In genomic region chr13:39684531-39685137, GRCh38 we compare ENCODE assay signal across 9 cellular contexts. TPM values are rescaled to one million over a fixed set of nuclear protein-coding genes. Genes with fewer than 3 reads are reported as not detected.
DNase-seq lines count a peak whose midpoint lies in the region; ATAC-seq and TF ChIP-seq lines count a peak whose summit lies in the region.
"Had no signal": no experiment of that assay in that cellular context is flagged by ENCODE, and none has a peak within 500 bp of the region (broad histone marks: within the 10 kb centered on the region; RNA-seq: fewer than 3 reads in every experiment).

No MANE protein-coding gene starts in this region.

- intact Hi-C loops in lower lobe of right lung (cut with DNase I) = no loop called here

- no peaks in the 10 kb centered on the region for H3K27me3 Mint-ChIP-seq in activated CD4-positive, alpha-beta T cell treated with anti-CD3 and anti-CD28 coated beads, Interleukin-2, amount 10 ng/mL, durations not matched to agents 7 days and 5 days
- no peaks in the 10 kb centered on the region for H3K27me3 Mint-ChIP-seq in activated T-cell treated with anti-CD3 and anti-CD28 coated beads, Interleukin-2, amount 50 U/mL, for 72 hours (ENCODE audit: low read depth)

- no peaks in the 10 kb centered on the region for H3K4me1 ChIP-seq in lower lobe of right lung

- CTCF ChIA-PET in activated CD4-positive, alpha-beta T cell treated with anti-CD3 and anti-CD28 coated beads, Interleukin-2, amount 10 ng/mL, durations not matched to agents 7 days and 5 days (lab: Charles Lee) = interaction anchor here (0.6 kb wide), 1 partner anchor 552 kb away, joined by 5 read pairs; no protein-coding TSS in a partner anchor

- H3K27ac ChIP-seq in lower lobe of right lung = no peak overlapping the region

- H3K4me1 Mint-ChIP-seq in activated CD4-positive, alpha-beta T cell treated with anti-CD3 and anti-CD28 coated beads, Interleukin-2, amount 10 ng/mL, durations not matched to agents 7 days and 5 days = peaks cover 22% of the 10 kb centered on the region
- H3K4me1 Mint-ChIP-seq in activated T-cell treated with anti-CD3 and anti-CD28 coated beads, Interleukin-2, amount 50 U/mL, for 72 hours (ENCODE audit: low read depth) = peaks cover 26% of the 10 kb centered on the region

- no peak for TF ChIP-seq POLR2A in NB4 (IDR thresholded peaks at IDR 0.05; ENCODE audit: extremely low read depth, insufficient read length)

- ATAC-seq in lower lobe of right lung = peak in 1 of 2 donors; percentile 54
- ATAC-seq in activated T-cell treated with anti-CD3 and anti-CD28 coated beads, Interleukin-2, amount 50 U/mL, for 72 hours (replicated peaks in 1 of 2) = no peak

- POLR2A ChIA-PET in activated CD4-positive, alpha-beta T cell treated with anti-CD3 and anti-CD28 coated beads, Interleukin-2, amount 10 ng/mL, durations not matched to agents 7 days and 5 days (lab: Charles Lee) = no interaction called here

- H3K36me3 ChIP-seq in lower lobe of right lung = peaks cover 47% of the 10 kb centered on the region

- H3K4me3 ChIP-seq in NB4 (ENCODE audit: low read depth, low read length) = no peak overlapping the region
- H3K4me3 ChIP-seq in lower lobe of right lung = no peak overlapping the region
- H3K4me3 ChIP-seq: lung had no signal

- no peaks in the 10 kb centered on the region for H3K27me3 ChIP-seq in lower lobe of right lung (ENCODE audit: low read depth)

- H3K27ac Mint-ChIP-seq in activated CD4-positive, alpha-beta T cell treated with anti-CD3 and anti-CD28 coated beads, Interleukin-2, amount 10 ng/mL, durations not matched to agents 7 days and 5 days = no peak overlapping the region
- no peak overlapping the region for H3K27ac Mint-ChIP-seq in activated T-cell treated with anti-CD3 and anti-CD28 coated beads, Interleukin-2, amount 50 U/mL, for 72 hours

- peaks cover 20% of the 10 kb centered on the region for H3K36me3 Mint-ChIP-seq in activated CD4-positive, alpha-beta T cell treated with anti-CD3 and anti-CD28 coated beads, Interleukin-2, amount 10 ng/mL, durations not matched to agents 7 days and 5 days (ENCODE audit: low read depth)
- peaks cover 6 to 10% of the 10 kb centered on the region in 2 donors for H3K36me3 Mint-ChIP-seq in activated T-cell treated with anti-CD3 and anti-CD28 coated beads, Interleukin-2, amount 50 U/mL, for 72 hours (ENCODE audit: insufficient read depth in 2 of 2)

- no peaks in the 10 kb centered on the region for H3K9me3 Mint-ChIP-seq in activated CD4-positive, alpha-beta T cell treated with anti-CD3 and anti-CD28 coated beads, Interleukin-2, amount 10 ng/mL, durations not matched to agents 7 days and 5 days
- no peaks in the 10 kb centered on the region for H3K9me3 Mint-ChIP-seq in activated T-cell treated with anti-CD3 and anti-CD28 coated beads, Interleukin-2, amount 50 U/mL, for 72 hours

- no peaks in the 10 kb centered on the region for H3K9me3 ChIP-seq in lower lobe of right lung

- H3K4me3 Mint-ChIP-seq in activated CD4-positive, alpha-beta T cell treated with anti-CD3 and anti-CD28 coated beads, Interleukin-2, amount 10 ng/mL, durations not matched to agents 7 days and 5 days = no peak overlapping the region
- no peak overlapping the region for H3K4me3 Mint-ChIP-seq in activated T-cell treated with anti-CD3 and anti-CD28 coated beads, Interleukin-2, amount 50 U/mL, for 72 hours

- TF ChIP-seq CTCF in NB4 (IDR thresholded peaks at IDR 0.05; ENCODE audit: low read depth, low read length) (no peak), lower lobe of right lung (IDR thresholded peaks at IDR 0.05) (peak; percentile 43)

- peak; percentile 83 for DNase-seq in ELR (ENCODE audit: low read depth)
- peak; percentile 55 for DNase-seq in NB4 (ENCODE audit: low read depth)
- peak; percentile 40 for DNase-seq in astrocyte of the hippocampus (ENCODE audit: low read depth, low spot score)
- no peak for DNase-seq in lower lobe of right lung
- DNase-seq in activated CD4-positive, alpha-beta T cell treated with anti-CD3 and anti-CD28 coated beads, Interleukin-2, amount 10 ng/mL, durations not matched to agents 7 days and 5 days = no peak
- no peak for DNase-seq in activated CD4-positive, alpha-beta T cell treated with anti-CD3 and anti-CD28 coated beads, Interleukin-2, amount 50 U/mL, for 4 hours
- DNase-seq in D341Med (ENCODE audit: low spot score) = no peak
- no peak for DNase-seq in activated T-cell treated with anti-CD3 and anti-CD28 coated beads, Interleukin-2, amount 50 U/mL, for 72 hours

RNA-seq across cellular contexts. Expression of gene COG6, which starts 29.2 kb away (rescaled TPM):
- 28.6 TPM for total RNA-seq in lower lobe of right lung
- total RNA-seq in activated CD4-positive, alpha-beta T cell treated with anti-CD3 and anti-CD28 coated beads, Interleukin-2, amount 10 ng/mL, durations not matched to agents 7 days and 5 days = 10 to 100 TPM; 26.5 TPM
- total RNA-seq in activated T-cell treated with anti-CD3 and anti-CD28 coated beads, Interleukin-2, amount 50 U/mL, for 72 hours = 10 to 100 TPM; 33.0 to 35.2 TPM

Comparison
In these comparisons a context has a peak if more than half of its experiments do, and no peak if none do; other contexts are left out.
1. DNase-seq: peak in ELR (single experiment), NB4 (single experiment) and astrocyte of the hippocampus (single experiment); none in lower lobe of right lung (single experiment), activated CD4-positive, alpha-beta T cell treated with anti-CD3 and anti-CD28 coated beads, Interleukin-2, amount 10 ng/mL, durations not matched to agents 7 days and 5 days (single experiment), activated CD4-positive, alpha-beta T cell treated with anti-CD3 and anti-CD28 coated beads, Interleukin-2, amount 50 U/mL, for 4 hours (0 of 2), D341Med (single experiment) and activated T-cell treated with anti-CD3 and anti-CD28 coated beads, Interleukin-2, amount 50 U/mL, for 72 hours (0 of 2).